ENCODE assay signal across 2 cellular contexts in genomic region chr1:203867816-203868215, GRCh38.
TF ChIP-seq lines count a peak whose summit lies in the region.

No MANE protein-coding gene starts in this region.

TF ChIP-seq in SK-N-SH, 30 proteins besides CTCF, POLR2A, EP300 and RAD21:
- TF ChIP-seq FOSL2 (IDR thresholded peaks at IDR 0.05; ENCODE audit: borderline replicate concordance, low read depth) (peak; percentile 11; the same call in 1 of the 2 replicates), ZBTB33 (IDR thresholded peaks at IDR 0.05; ENCODE audit: borderline replicate concordance, low read depth) (no peak)

TF ChIP-seq in endothelial cell of umbilical vein, 7 proteins besides CTCF, POLR2A, EP300 and RAD21:
- TF ChIP-seq EZH2 (IDR thresholded peaks at IDR 0.05; ENCODE audit: borderline replicate concordance, low read depth, low read length, severe bottlenecking): no peak
- TF ChIP-seq GATA2 (IDR thresholded peaks at IDR 0.05; ENCODE audit: insufficient read depth, insufficient read length, low read depth, low read length): no peak
- TF ChIP-seq JUN (IDR thresholded peaks at IDR 0.05; ENCODE audit: borderline replicate concordance, insufficient read depth, insufficient read length, low read depth): peak; percentile 44
- TF ChIP-seq FOS (IDR thresholded peaks at IDR 0.05; ENCODE audit: borderline replicate concordance, insufficient read depth, low read length): no peak
